ENCODE assay signal across 13 cellular contexts in genomic region chr17:31061678-31062077, GRCh38. TPM values are rescaled to one million over a fixed set of nuclear protein-coding genes. Genes with fewer than 3 reads are reported as not detected.
DNase-seq lines count a peak whose midpoint lies in the region; ATAC-seq, FAIRE-seq and TF ChIP-seq lines count a peak whose summit lies in the region.
"Had no signal": no experiment of that assay in that cellular context is flagged by ENCODE, and none has a peak within 500 bp of the region (broad histone marks: within the 10 kb centered on the region; RNA-seq: fewer than 3 reads in every experiment).

No MANE protein-coding gene starts in this region.

- CTCF ChIA-PET in HepG2 (lab: Yijun Ruan, JAX; ENCODE audit: low intra/inter-chr PET ratio, low total read pairs) = no interaction called here
- CTCF ChIA-PET in GM12878 (lab: Yijun Ruan, JAX) = interaction anchor here (0.6 to 1.6 kb wide), 7 partner anchors 11 to 154 kb away, joined by 3 to 5 read pairs (median 4); partner anchors contain the start of gene RNF135

- WGBS in HepG2 (ENCODE audit: low lambda C conversion rate) = 31% methylated on average over 3 of the region's 3 CpGs
- WGBS in right lobe of liver (ENCODE audit: insufficient coverage, low coverage, low lambda C conversion rate, missing lambda C conversion rate) = 69% methylated on average over 2 of the region's 3 CpGs
- WGBS in GM12878 (ENCODE audit: insufficient coverage, insufficient replicate concordance, low lambda C conversion rate, missing lambda C conversion rate) = 46% methylated on average over 3 of the region's 3 CpGs

- H3K36me3 Mint-ChIP-seq in stimulated activated effector memory CD8-positive, alpha-beta T cell treated with anti-CD3 and anti-CD28 coated beads, Interleukin-12 subunit alpha, Interleukin-12 subunit beta, amount 100 ng/mL, for 72 hours = no peaks in the 10 kb centered on the region
- H3K36me3 Mint-ChIP-seq in stimulated activated memory B cell treated with anti-CD40 and anti-IgM and Interleukin-4, amounts not matched to agents 10 μg/mL and 1 μg/mL and 100 μg/mL, for 72 hours = no peaks in the 10 kb centered on the region

- H3K4me3 ChIP-seq in HepG2 (replicated peaks in 1 of 3; ENCODE audit: insufficient read depth in 1 of 3, low read depth in 2 of 3, low read length in 3 of 3) (no peak overlapping the region; a peak in 1 of 6 replicates), right lobe of liver (no peak overlapping the region), Karpas-422 (ENCODE audit: low read length) (no peak overlapping the region), GM12878 (no peak overlapping the region)

- in situ Hi-C loops in HepG2 (cut with HindIII; ENCODE audit: extremely low pct_ligation_motif_present, low pct_unique_long_range_greater_than_20kb) = no loop called here
- in situ Hi-C loops in GM12878 (cut with MboI) = no loop called here

- H3K27me3 ChIP-seq in HepG2 (ENCODE audit: control insufficient read depth in 1 of 2, insufficient read depth in 2 of 2, low read length in 2 of 2) (no peaks in the 10 kb centered on the region; a peak in 2 of 5 replicates), right lobe of liver (no peaks in the 10 kb centered on the region), Karpas-422 (ENCODE audit: low read length) (no peaks in the 10 kb centered on the region), GM12878 (replicated peaks in 1 of 2; ENCODE audit: control insufficient read depth in 2 of 2, insufficient read depth in 2 of 2, low read length in 1 of 2) (no peaks in the 10 kb centered on the region)

- H3K4me1 ChIP-seq in HepG2 (ENCODE audit: insufficient read depth, low read length) (no peaks in the 10 kb centered on the region), right lobe of liver (no peaks in the 10 kb centered on the region), Karpas-422 (ENCODE audit: low read length) (peaks cover 22% of the 10 kb centered on the region), GM12878 (ENCODE audit: control insufficient read depth, insufficient read depth, low read length) (peaks cover 24% of the 10 kb centered on the region)

- H3K27ac ChIP-seq in HepG2 (ENCODE audit: extremely low read length, insufficient read depth, low read length) (no peak overlapping the region), right lobe of liver (no peak overlapping the region), Karpas-422 (ENCODE audit: low read length) (no peak overlapping the region), GM12878 (ENCODE audit: control insufficient read depth, insufficient read depth) (no peak overlapping the region)

- DNase-seq in HepG2 (ENCODE audit: low spot score) (no peak), right lobe of liver (no peak), Karpas-422 (peak; percentile 73), GM12878 (ENCODE audit: low read depth, low spot score) (no peak)
- DNase-seq in stimulated activated effector memory CD8-positive, alpha-beta T cell treated with anti-CD3 and anti-CD28 coated beads, Interleukin-12 subunit alpha, Interleukin-12 subunit beta, amount 100 ng/mL, for 72 hours (ENCODE audit: low spot score in 2 of 2) = no peak
- DNase-seq: aorta, immature natural killer cell, small intestine had no signal

- H3K27ac Mint-ChIP-seq in stimulated activated effector memory CD8-positive, alpha-beta T cell treated with anti-CD3 and anti-CD28 coated beads, Interleukin-12 subunit alpha, Interleukin-12 subunit beta, amount 100 ng/mL, for 72 hours = no peak overlapping the region
- no peak overlapping the region for H3K27ac Mint-ChIP-seq in stimulated activated memory B cell treated with anti-CD40 and anti-IgM and Interleukin-4, amounts not matched to agents 10 μg/mL and 1 μg/mL and 100 μg/mL, for 72 hours
- H3K27ac Mint-ChIP-seq: CD4-positive, CD25-positive, alpha-beta regulatory T cell; immature natural killer cell had no signal

- TF ChIP-seq CTCF in HepG2 (CRISPR knock-in tag; IDR thresholded peaks at IDR 0.05) (peak; percentile 14; the same call in 1 of the 2 replicates), right lobe of liver (IDR thresholded peaks at IDR 0.05) (no peak), GM12878 (IDR thresholded peaks at IDR 0.05 in 2 of 3, conservative IDR thresholded peaks at IDR 0.05 in 1 of 3; ENCODE audit: control insufficient read depth in 2 of 3, extremely low read depth in 1 of 3, insufficient read depth in 1 of 3, low read depth in 3 of 3, low read length in 3 of 3) (peak in 2 of 3 experiments; percentile 1 to 9; a peak in 1 of 6 replicates)

- H3K9me2 ChIP-seq in Karpas-422 (replicated peaks; ENCODE audit: insufficient read depth, low read length) = no peaks in the 10 kb centered on the region

- no peaks in the 10 kb centered on the region for H3K9me3 Mint-ChIP-seq in stimulated activated effector memory CD8-positive, alpha-beta T cell treated with anti-CD3 and anti-CD28 coated beads, Interleukin-12 subunit alpha, Interleukin-12 subunit beta, amount 100 ng/mL, for 72 hours
- no peaks in the 10 kb centered on the region for H3K9me3 Mint-ChIP-seq in stimulated activated memory B cell treated with anti-CD40 and anti-IgM and Interleukin-4, amounts not matched to agents 10 μg/mL and 1 μg/mL and 100 μg/mL, for 72 hours
- H3K9me3 Mint-ChIP-seq: CD4-positive, CD25-positive, alpha-beta regulatory T cell; immature natural killer cell had no signal

- no peaks in the 10 kb centered on the region for H4K20me1 ChIP-seq in HepG2 (ENCODE audit: insufficient read depth, low read length)
- no peaks in the 10 kb centered on the region for H4K20me1 ChIP-seq in Karpas-422 (ENCODE audit: insufficient read depth, low read depth, low read length)
- no peaks in the 10 kb centered on the region for H4K20me1 ChIP-seq in GM12878 (ENCODE audit: control insufficient read depth, insufficient read depth)

- no peaks in the 10 kb centered on the region for H3K27me3 Mint-ChIP-seq in stimulated activated memory B cell treated with anti-CD40 and anti-IgM and Interleukin-4, amounts not matched to agents 10 μg/mL and 1 μg/mL and 100 μg/mL, for 72 hours

- no peak overlapping the region for H2AFZ ChIP-seq in HepG2 (ENCODE audit: low read length)
- no peak overlapping the region for H2AFZ ChIP-seq in Karpas-422 (ENCODE audit: low read length)
- no peak overlapping the region for H2AFZ ChIP-seq in GM12878 (ENCODE audit: control insufficient read depth, low read depth, low read length)

- H3K4me2 ChIP-seq in HepG2 (ENCODE audit: low read depth, low read length) = peak overlapping the region; percentile 48; the same call in 1 of the 2 replicates
- no peak overlapping the region for H3K4me2 ChIP-seq in Karpas-422 (ENCODE audit: low read depth, low read length, poor library complexity, severe bottlenecking)
- no peak overlapping the region for H3K4me2 ChIP-seq in GM12878 (ENCODE audit: control insufficient read depth, insufficient read depth)

- H3K36me3 ChIP-seq in HepG2 (replicated peaks in 1 of 2; ENCODE audit: control insufficient read depth in 1 of 2, insufficient read depth in 2 of 2, low read length in 2 of 2) (no peaks in the 10 kb centered on the region), right lobe of liver (no peaks in the 10 kb centered on the region), Karpas-422 (ENCODE audit: insufficient read depth, low read length) (no peaks in the 10 kb centered on the region), GM12878 (ENCODE audit: control insufficient read depth in 2 of 2, insufficient read depth in 2 of 2, low read length in 1 of 2) (no peaks in the 10 kb centered on the region)

- FAIRE-seq in HepG2 (lab: Jason Lieb, UNC) (no peak), GM12878 (lab: Jason Lieb, UNC) (no peak)
- FAIRE-seq: endothelial cell of umbilical vein, small intestine had no signal

- intact Hi-C loops in HepG2 (cut with micrococcal nuclease; ENCODE audit: unreplicated experiment) (no loop called here), right lobe of liver (cut with DNase I) (no loop called here), GM12878 (cut with micrococcal nuclease; ENCODE audit: unreplicated experiment) (no loop called here)

- no peak overlapping the region for H3K4me3 Mint-ChIP-seq in stimulated activated effector memory CD8-positive, alpha-beta T cell treated with anti-CD3 and anti-CD28 coated beads, Interleukin-12 subunit alpha, Interleukin-12 subunit beta, amount 100 ng/mL, for 72 hours
- no peak overlapping the region for H3K4me3 Mint-ChIP-seq in stimulated activated memory B cell treated with anti-CD40 and anti-IgM and Interleukin-4, amounts not matched to agents 10 μg/mL and 1 μg/mL and 100 μg/mL, for 72 hours
- H3K4me3 Mint-ChIP-seq: CD4-positive, CD25-positive, alpha-beta regulatory T cell; immature natural killer cell had no signal

- POLR2A ChIA-PET in HepG2 (lab: Yijun Ruan, JAX) = no interaction called here
- POLR2A ChIA-PET in GM12878 (lab: Charles Lee) = no interaction called here

- RAD21 ChIA-PET in GM12878 (lab: Charles Lee; ENCODE audit: unreplicated experiment) = interaction anchor here (1.0 to 1.1 kb wide), 3 partner anchors 9 to 29 kb away, joined by 3 to 5 read pairs (median 3); no protein-coding TSS in a partner anchor

- H3K79me2 ChIP-seq in HepG2 (ENCODE audit: insufficient read depth, low read length) (no peaks in the 10 kb centered on the region), Karpas-422 (ENCODE audit: low read length) (no peaks in the 10 kb centered on the region), GM12878 (ENCODE audit: control insufficient read depth, insufficient read depth, low read length) (no peaks in the 10 kb centered on the region)

- TF ChIP-seq POLR2A in HepG2 (IDR thresholded peaks at IDR 0.05; ENCODE audit: insufficient read depth in 1 of 2, low read depth in 2 of 2, low read length in 2 of 2) = no peak
- TF ChIP-seq POLR2A in right lobe of liver (IDR thresholded peaks at IDR 0.05) = no peak
- no peak for TF ChIP-seq POLR2A in GM12878 (IDR thresholded peaks at IDR 0.05; ENCODE audit: low read depth, low read length)

- H3K9ac ChIP-seq in HepG2 (ENCODE audit: insufficient read depth, low read depth, low read length) (no peak overlapping the region), Karpas-422 (ENCODE audit: low read length) (no peak overlapping the region), GM12878 (ENCODE audit: control insufficient read depth, insufficient read depth, low read length) (no peak overlapping the region)

- SMC1A ChIA-PET in GM12878 (lab: Charles Lee; ENCODE audit: uncharacterized antibody, unreplicated experiment) = interaction anchor here (1.5 kb wide), 1 partner anchor 11 kb away, joined by 3 read pairs; no protein-coding TSS in a partner anchor

- H3K9me3 ChIP-seq in HepG2 (ENCODE audit: low read length) (no peaks in the 10 kb centered on the region), right lobe of liver (no peaks in the 10 kb centered on the region), Karpas-422 (ENCODE audit: low read length) (no peaks in the 10 kb centered on the region), GM12878 (replicated peaks; ENCODE audit: control insufficient read depth, insufficient read depth, low read length) (no peaks in the 10 kb centered on the region)

- TF ChIP-seq EP300 in HepG2 (IDR thresholded peaks at IDR 0.05; ENCODE audit: low read depth in 2 of 2, low read length in 2 of 2) = no peak
- TF ChIP-seq EP300 in HepG2 (CRISPR knock-in tag; IDR thresholded peaks at IDR 0.05; ENCODE audit: borderline replicate concordance) = no peak
- TF ChIP-seq EP300 in GM12878 (IDR thresholded peaks at IDR 0.05; ENCODE audit: borderline replicate concordance in 1 of 2, control insufficient read depth in 1 of 2, low read depth in 2 of 2, low read length in 2 of 2) = no peak

- TF ChIP-seq RAD21 in HepG2 (CRISPR knock-in tag; IDR thresholded peaks at IDR 0.05) (no peak), GM12878 (IDR thresholded peaks at IDR 0.05; ENCODE audit: insufficient read depth, low read depth, low read length) (no peak)

- BruUV-seq in HepG2 (replicated peaks; lab: Mats Ljungman, UMichigan) (no TSS peak), GM12878 (replicated peaks; lab: Mats Ljungman, UMichigan) (no TSS peak)

- H3K4me1 Mint-ChIP-seq in stimulated activated effector memory CD8-positive, alpha-beta T cell treated with anti-CD3 and anti-CD28 coated beads, Interleukin-12 subunit alpha, Interleukin-12 subunit beta, amount 100 ng/mL, for 72 hours = no peaks in the 10 kb centered on the region
- peaks cover 5% of the 10 kb centered on the region for H3K4me1 Mint-ChIP-seq in stimulated activated memory B cell treated with anti-CD40 and anti-IgM and Interleukin-4, amounts not matched to agents 10 μg/mL and 1 μg/mL and 100 μg/mL, for 72 hours
- H3K4me1 Mint-ChIP-seq: CD4-positive, CD25-positive, alpha-beta regulatory T cell; immature natural killer cell had no signal

- ATAC-seq in HepG2 = peak; percentile 57
- no peak for ATAC-seq in right lobe of liver
- peak; percentile 41; the same call in 2 of the 3 replicates for ATAC-seq in GM12878
- ATAC-seq in stimulated activated effector memory CD8-positive, alpha-beta T cell treated with anti-CD3 and anti-CD28 coated beads, Interleukin-12 subunit alpha, Interleukin-12 subunit beta, amount 100 ng/mL, for 72 hours = peak; percentile 26
- no peak for ATAC-seq in GM18511 (IDR thresholded peaks at IDR 0.05; ENCODE audit: unreplicated experiment)
- ATAC-seq in GM18868 (IDR thresholded peaks at IDR 0.05; ENCODE audit: unreplicated experiment) = no peak
- no peak for ATAC-seq in stimulated activated memory B cell treated with anti-CD40 and anti-IgM and Interleukin-4, amounts not matched to agents 10 μg/mL and 1 μg/mL and 100 μg/mL, for 72 hours

RNA-seq across cellular contexts. Expression of gene NF1, which starts 33.1 kb away (rescaled TPM):
- total RNA-seq in HepG2 (2016; rRNA removed; fragmentation: Illumina TruSeq; extraction: Trizol) = 21.5 and 35.4 TPM in 2 replicates
- total RNA-seq in HepG2 (2016; cell fraction: cytosol; rRNA removed; fragmentation: Illumina TruSeq; extraction: Trizol; ENCODE audit: low read depth) = 17.1 and 28.3 TPM in 2 replicates
- 18.5 and 33.9 TPM in 2 replicates for total RNA-seq in HepG2 (2016; cell fraction: insoluble cytoplasmic fraction; rRNA removed; fragmentation: Illumina TruSeq; extraction: Trizol)
- 11.5 and 14.4 TPM in 2 replicates for total RNA-seq in HepG2 (2016; cell fraction: membrane; rRNA removed; fragmentation: Illumina TruSeq; extraction: Trizol)
- total RNA-seq in HepG2 (2016; cell fraction: nucleus; rRNA removed; fragmentation: Illumina TruSeq; extraction: Trizol) = 47.7 and 52.4 TPM in 2 replicates
- 26.5 and 26.8 TPM in 2 replicates for polyA plus RNA-seq in HepG2 (2011; rRNA removed)
- polyA plus RNA-seq in HepG2 (2011; cell fraction: cytosol; rRNA removed) = 14.5 and 21.4 TPM in 2 replicates
- 41.8 and 42.7 TPM in 2 replicates for polyA plus RNA-seq in HepG2 (2011; cell fraction: nucleus; rRNA removed)
- 15.1 and 18.4 TPM in 2 replicates for polyA plus RNA-seq in HepG2 (2012)
- polyA plus RNA-seq in HepG2 (2016; cell fraction: cytosol; fragmentation: Illumina TruSeq; extraction: Trizol; ENCODE audit: low read depth) = 0.50 and 0.57 TPM in 2 replicates
- polyA plus RNA-seq in HepG2 (2016; cell fraction: insoluble cytoplasmic fraction; fragmentation: Illumina TruSeq; extraction: Trizol; ENCODE audit: low read depth) = 19.3 and 19.5 TPM in 2 replicates
- polyA plus RNA-seq in HepG2 (2016; cell fraction: membrane; fragmentation: Illumina TruSeq; extraction: Trizol; ENCODE audit: low read depth) = 1.2 and 1.3 TPM in 2 replicates
- polyA plus RNA-seq in HepG2 (2016; cell fraction: nucleus; fragmentation: Illumina TruSeq; extraction: Trizol; ENCODE audit: insufficient read depth, low read depth) = 19.1 and 25.9 TPM in 2 replicates
- 108 and 118 TPM in 2 replicates for polyA minus RNA-seq in HepG2 (2011; rRNA and poly(A)+ RNA removed; ENCODE audit: low replicate concordance)
- 59.6 and 76.9 TPM in 2 replicates for polyA minus RNA-seq in HepG2 (2011; cell fraction: cytosol; rRNA and poly(A)+ RNA removed)
- 229 and 246 TPM in 2 replicates for polyA minus RNA-seq in HepG2 (2011; cell fraction: nucleus; rRNA and poly(A)+ RNA removed)
- total RNA-seq in right lobe of liver = 10 to 100 TPM; 26.6 to 35.3 (median 30.0) TPM
- 56.6 and 164 TPM in 2 replicates for total RNA-seq in Karpas-422 (2014; rRNA removed; shearing (Covaris generic); ENCODE audit: low replicate concordance)
- total RNA-seq in GM12878 (2013; cell fraction: nucleolus; rRNA removed) = 318 and 328 TPM in 2 replicates
- total RNA-seq in GM12878 (2014; rRNA removed) = 22.3 and 24.6 TPM in 2 replicates
- 21.9 and 22.9 TPM in 2 replicates for total RNA-seq in GM12878 (2014; rRNA removed; fragmentation: Illumina TruSeq; extraction: Trizol)
- total RNA-seq in GM12878 (2021) = 26.3 and 29.4 TPM in 2 replicates
- polyA plus RNA-seq in GM12878 (2011; ENCODE audit: low read depth) = 9.3 TPM
- polyA plus RNA-seq in GM12878 (2011; rRNA removed) = 31.8 and 34.0 TPM in 2 replicates
- polyA plus RNA-seq in GM12878 (2011; cell fraction: cytosol; rRNA removed) = 22.8 and 26.9 TPM in 2 replicates
- polyA plus RNA-seq in GM12878 (2011; cell fraction: nucleus; rRNA removed) = 35.4 and 43.3 TPM in 2 replicates
- polyA plus RNA-seq in GM12878 (2012) = 11.5 and 12.8 TPM in 2 replicates
- 23.1 and 32.3 TPM in 2 replicates for polyA plus RNA-seq in GM12878 (2014; fragmentation: Illumina TruSeq; extraction: Trizol)
- polyA plus RNA-seq in GM12878 (2014; fragmentation: Nextera tagmentation; extraction: Ambion mirVana) = 1 to 10 TPM; 2.5 to 5.6 TPM
- 9.6 and 11.3 TPM in 2 replicates for polyA plus RNA-seq in GM12878 (2014; rRNA removed)
- 1 to 10 TPM; 4.3 to 4.7 TPM for polyA plus RNA-seq in GM12878 (2016; fragmentation: Nextera tagmentation; extraction: Ambion mirVana)
- polyA minus RNA-seq in GM12878 (2011; rRNA and poly(A)+ RNA removed) = 125 and 147 TPM in 2 replicates
- polyA minus RNA-seq in GM12878 (2011; cell fraction: cytosol; rRNA and poly(A)+ RNA removed) = 40.0 and 54.0 TPM in 2 replicates
- 101 and 142 TPM in 2 replicates for polyA minus RNA-seq in GM12878 (2011; cell fraction: nucleus; rRNA and poly(A)+ RNA removed)

Comparison
In these comparisons a context has a peak if more than half of its experiments do, and no peak if none do; other contexts are left out.
1. ATAC-seq: peak in HepG2 (single experiment), GM12878 (single experiment) and stimulated activated effector memory CD8-positive, alpha-beta T cell treated with anti-CD3 and anti-CD28 coated beads, Interleukin-12 subunit alpha, Interleukin-12 subunit beta, amount 100 ng/mL, for 72 hours (single experiment); none in right lobe of liver (0 of 4), GM18511 (single experiment), GM18868 (single experiment) and stimulated activated memory B cell treated with anti-CD40 and anti-IgM and Interleukin-4, amounts not matched to agents 10 μg/mL and 1 μg/mL and 100 μg/mL, for 72 hours (single experiment).
2. CTCF ChIP-seq: peak in HepG2 (single experiment) and GM12878 (2 of 3); none in right lobe of liver (0 of 4).
3. Of the 75 proteins assayed by ChIP-seq in both HepG2 and GM12878: peak only in HepG2: none; only in GM12878: none; in both: CTCF; in neither: 74.